Comparison of ENCODE assay signal across 8 cellular contexts in genomic region chr12:104049278-104050257, GRCh38. TPM values are rescaled to one million over a fixed set of nuclear protein-coding genes. Genes with fewer than 3 reads are reported as not detected.
DNase-seq lines count a peak whose midpoint lies in the region; ATAC-seq and TF ChIP-seq lines count a peak whose summit lies in the region.

Gene GLT8D2 (minus strand): TSS chr12:104050187. CDS start chr12:104019648, 30,539 bp downstream.

- no peak for TF ChIP-seq CTCF in A673 (conservative IDR thresholded peaks at IDR 0.05; ENCODE audit: low read depth, low read length)

- H3K9me3 ChIP-seq in A673 (ENCODE audit: low read depth, low read length, poor library complexity, severe bottlenecking) (no peaks in the 10 kb centered on the region), HUES48 (ENCODE audit: control insufficient read depth, insufficient read depth, low read length) (no peaks in the 10 kb centered on the region), stomach smooth muscle (ENCODE audit: control insufficient read depth in 2 of 2, low read length in 2 of 2) (no peaks in the 10 kb centered on the region)

- H3K36me3 ChIP-seq in A673 (ENCODE audit: insufficient read depth, low read length, poor library complexity, severe bottlenecking) (no peaks in the 10 kb centered on the region), HUES48 (ENCODE audit: control insufficient read depth, insufficient read depth, low read length) (no peaks in the 10 kb centered on the region), stomach smooth muscle (ENCODE audit: control insufficient read depth in 2 of 2, insufficient read depth in 2 of 2, low read length in 2 of 2) (no peaks in the 10 kb centered on the region)

- H3K9ac ChIP-seq in HUES48 (ENCODE audit: low read depth, low read length): peak within 1 kb of the TSS; percentile 50
- peak within 1 kb of the TSS; percentile 59 to 80 for H3K9ac ChIP-seq in stomach smooth muscle (ENCODE audit: low read length in 2 of 2)

- intact Hi-C loops in A673 (cut with micrococcal nuclease; ENCODE audit: unreplicated experiment): no loop called here

- H3K4me1 ChIP-seq in A673 (ENCODE audit: insufficient read depth, low read length, poor library complexity, severe bottlenecking): peaks cover 5% of the 10 kb centered on the region
- peaks cover 9% of the 10 kb centered on the region for H3K4me1 ChIP-seq in HUES48 (ENCODE audit: control insufficient read depth, insufficient read depth, low read length)
- peaks cover 28% of the 10 kb centered on the region for H3K4me1 ChIP-seq in stomach smooth muscle (ENCODE audit: control insufficient read depth, insufficient read depth, low read length)

- in situ Hi-C loops in T47D (cut with HindIII; ENCODE audit: low pct_unique_long_range_greater_than_20kb, low sequenced_read_pairs): no loop called here

- H3K27me3 ChIP-seq in A673 (replicated peaks; ENCODE audit: insufficient read depth, low read depth, low read length, poor library complexity) (peaks cover 6% of the 10 kb centered on the region), HUES48 (ENCODE audit: control insufficient read depth, insufficient read depth, low read length) (peaks cover 21% of the 10 kb centered on the region), stomach smooth muscle (ENCODE audit: control insufficient read depth in 1 of 2, insufficient read depth in 2 of 2, low read length in 2 of 2) (no peaks in the 10 kb centered on the region)

- H3K4me3 ChIP-seq in A673 (ENCODE audit: low read depth, low read length, poor library complexity, severe bottlenecking): peak within 1 kb of the TSS; percentile 36
- peak within 1 kb of the TSS; percentile 67 for H3K4me3 ChIP-seq in HUES48 (ENCODE audit: low read depth, low read length)
- H3K4me3 ChIP-seq in stomach smooth muscle (ENCODE audit: low read length in 2 of 2): peak within 1 kb of the TSS; percentile 80 to 81

- no peak for ATAC-seq in HG02884 (IDR thresholded peaks at IDR 0.05; ENCODE audit: unreplicated experiment)

- DNase-seq in A673 (ENCODE audit: low spot score) (peak; percentile 60), T47D (ENCODE audit: low read depth in 1 of 2, low spot score in 1 of 2) (peak; percentile 35 to 60), kidney tubule cell (ENCODE audit: low spot score) (peak; percentile 30), NCI-H2029 (lab: John Stamatoyannopoulos, UW) (no peak), NCI-H2196 treated with DMSO at 0.1 percent for 48 hours (lab: John Stamatoyannopoulos, UW; ENCODE audit: unreplicated experiment) (no peak)

- POLR2A ChIA-PET in A673 (lab: Charles Lee; ENCODE audit: low non-redundant PET): no interaction called here

- CTCF ChIA-PET in A673 (lab: Charles Lee): no interaction called here

- H3K27ac ChIP-seq in A673 (ENCODE audit: low read depth, low read length, poor library complexity, severe bottlenecking) (no peak within 1 kb of the TSS), HUES48 (ENCODE audit: low read depth, low read length) (no peak within 1 kb of the TSS), stomach smooth muscle (ENCODE audit: low read length) (peak within 1 kb of the TSS; percentile 64)

- BruUV-seq in A673 (replicated peaks; lab: Mats Ljungman, UMichigan): no TSS peak

RNA-seq across cellular contexts. Expression of gene GLT8D2, which starts in this region (rescaled TPM):
- total RNA-seq in A673 (2021): 0.61 TPM in 1 of 2 replicates, not detected in the other

Comparison
In these comparisons a context has a peak if more than half of its experiments do, and no peak if none do; other contexts are left out.
1. Peak in DNase-seq and H3K4me3 ChIP-seq in A673; RNA of the gene not detected or under 1 TPM.
2. DNase-seq: peak in T47D (2 of 2) and kidney tubule cell (single experiment); none in NCI-H2029 (single experiment) and NCI-H2196 treated with DMSO at 0.1 percent for 48 hours (single experiment).
3. Peak in every context shown above with its lines, with median percentiles within 50 percentile points of each other: H3K4me3 ChIP-seq.